In genomic region chr13:108902557-108903155, GRCh38 we compare ENCODE assay signal across 29 cellular contexts.
DNase-seq lines count a peak whose midpoint lies in the region; ATAC-seq and TF ChIP-seq lines count a peak whose summit lies in the region.
"Had no signal": no experiment of that assay in that cellular context is flagged by ENCODE, and none has a peak within 500 bp of the region (broad histone marks: within the 10 kb centered on the region; RNA-seq: fewer than 3 reads in every experiment).

No MANE protein-coding gene starts in this region.

- DNase-seq in Calu3, result peak; percentile 1
- peak; percentile 29 for DNase-seq in NCI-H1105 (lab: John Stamatoyannopoulos, UW)
- peak; percentile 63 for DNase-seq in choroid plexus epithelial cell (ENCODE audit: low read depth)
- DNase-seq in foreskin melanocyte, result peak; percentile 61
- DNase-seq in 8988T, result no peak
- no peak for DNase-seq in NCI-H446 treated with DMSO at 0.1 percent for 48 hours (lab: John Stamatoyannopoulos, UW)
- DNase-seq in immature natural killer cell, result no peak
- DNase-seq: activated B cell treated with CpG ODN at 0.5 μM for 24 hours; activated CD4-positive, alpha-beta memory T cell treated with anti-CD3 and anti-CD28 coated beads for 36 hours; activated CD8-positive, alpha-beta memory T cell treated with anti-CD3 and anti-CD28 coated beads, Interleukin-2, amount 50 U/mL, for 48 hours; activated naive CD8-positive, alpha-beta T cell treated with anti-CD3 and anti-CD28 coated beads, Interleukin-2, amount 10 ng/mL, durations not matched to agents 7 days and 5 days; BE2C; DND-41; effector memory CD4-positive, alpha-beta T cell; GOT3; head of caudate nucleus; KBM-7; left cardiac atrium; mesenchymal stem cell; NCI-H1694; NCI-H69; Right ventricle myocardium superior; SW 1271; T1000 had no signal

- no peak for ATAC-seq in HG03571 (IDR thresholded peaks at IDR 0.05; ENCODE audit: unreplicated experiment)
- ATAC-seq: stimulated activated memory B cell treated with anti-CD40 and anti-IgM and Interleukin-4, amounts not matched to agents 10 μg/mL and 1 μg/mL and 100 μg/mL, for 72 hours had no signal

- H3K4me3 Mint-ChIP-seq in Calu3 (ENCODE audit: low read depth, unreplicated experiment) (no peak overlapping the region), immature natural killer cell (no peak overlapping the region)
- H3K4me3 Mint-ChIP-seq: activated B cell treated with CpG ODN at 0.5 μM for 24 hours; activated CD4-positive, alpha-beta memory T cell treated with anti-CD3 and anti-CD28 coated beads for 36 hours; activated naive CD8-positive, alpha-beta T cell treated with anti-CD3 and anti-CD28 coated beads, Interleukin-2, amount 10 ng/mL, durations not matched to agents 7 days and 5 days; stimulated activated memory B cell treated with anti-CD40 and anti-IgM and Interleukin-4, amounts not matched to agents 10 μg/mL and 1 μg/mL and 100 μg/mL, for 72 hours had no signal

- BruUV-seq in Calu3 (replicated peaks; lab: Mats Ljungman, UMichigan), result no TSS peak

- H3K4me3 ChIP-seq in choroid plexus epithelial cell (ENCODE audit: low read depth, low read length), result no peak overlapping the region
- H3K4me3 ChIP-seq: esophagus muscularis mucosa, smooth muscle cell had no signal

- H3K4me1 Mint-ChIP-seq in Calu3 (ENCODE audit: low read depth, unreplicated experiment) (peaks cover 7% of the 10 kb centered on the region), immature natural killer cell (peaks cover 3 to 5% of the 10 kb centered on the region in 2 donors)
- H3K4me1 Mint-ChIP-seq: activated B cell treated with CpG ODN at 0.5 μM for 24 hours; stimulated activated memory B cell treated with anti-CD40 and anti-IgM and Interleukin-4, amounts not matched to agents 10 μg/mL and 1 μg/mL and 100 μg/mL, for 72 hours had no signal

- CTCF ChIA-PET in Calu3 (lab: Charles Lee), result no interaction called here

- intact Hi-C loops in Calu3 (cut with micrococcal nuclease; ENCODE audit: unreplicated experiment), result no loop called here

- H3K27ac Mint-ChIP-seq in Calu3 (ENCODE audit: unreplicated experiment) (no peak overlapping the region), immature natural killer cell (no peak overlapping the region)
- H3K27ac Mint-ChIP-seq: activated B cell treated with CpG ODN at 0.5 μM for 24 hours; activated CD4-positive, alpha-beta memory T cell treated with anti-CD3 and anti-CD28 coated beads for 36 hours; activated naive CD8-positive, alpha-beta T cell treated with anti-CD3 and anti-CD28 coated beads, Interleukin-2, amount 10 ng/mL, durations not matched to agents 7 days and 5 days; activated T-helper 2 cell treated with anti-CD3 and anti-CD28 coated beads, Interferon-gamma antibody, Interleukin-2, Interleukin-4, amounts not matched to agents 10 μg/mL and 5 μg/mL and 100 μg/mL, durations not matched to agents 14 hours and 24 hours and 36 hours; stimulated activated memory B cell treated with anti-CD40 and anti-IgM and Interleukin-4, amounts not matched to agents 10 μg/mL and 1 μg/mL and 100 μg/mL, for 72 hours had no signal

- TF ChIP-seq CTCF in Calu3 (IDR thresholded peaks at IDR 0.05; ENCODE audit: unreplicated experiment) (no peak), choroid plexus epithelial cell (conservative IDR thresholded peaks at IDR 0.05; ENCODE audit: low read depth, low read length) (no peak)

- H3K36me3 Mint-ChIP-seq in Calu3 (ENCODE audit: insufficient read depth, unreplicated experiment) (no peaks in the 10 kb centered on the region), immature natural killer cell (no peaks in the 10 kb centered on the region)
- H3K36me3 Mint-ChIP-seq: activated naive CD8-positive, alpha-beta T cell treated with anti-CD3 and anti-CD28 coated beads, Interleukin-2, amount 10 ng/mL, durations not matched to agents 7 days and 5 days; stimulated activated memory B cell treated with anti-CD40 and anti-IgM and Interleukin-4, amounts not matched to agents 10 μg/mL and 1 μg/mL and 100 μg/mL, for 72 hours had no signal

- H3K9me3 Mint-ChIP-seq in Calu3 (ENCODE audit: low read depth, unreplicated experiment) (no peaks in the 10 kb centered on the region), immature natural killer cell (peaks cover 0 to 7% (median 1%) of the 10 kb centered on the region in 6 donors)
- H3K9me3 Mint-ChIP-seq: activated B cell treated with CpG ODN at 0.5 μM for 24 hours; activated CD4-positive, alpha-beta memory T cell treated with anti-CD3 and anti-CD28 coated beads for 36 hours; activated T-helper 2 cell treated with anti-CD3 and anti-CD28 coated beads, Interferon-gamma antibody, Interleukin-2, Interleukin-4, amounts not matched to agents 10 μg/mL and 5 μg/mL and 100 μg/mL, durations not matched to agents 14 hours and 24 hours and 36 hours had no signal

- H3K27me3 Mint-ChIP-seq in Calu3 (ENCODE audit: unreplicated experiment), result no peaks in the 10 kb centered on the region
- peaks cover 0 to 3% (median 3%) of the 10 kb centered on the region in 3 donors for H3K27me3 Mint-ChIP-seq in immature natural killer cell (ENCODE audit: low read depth in 3 of 3)
- H3K27me3 Mint-ChIP-seq: stimulated activated memory B cell treated with anti-CD40 and anti-IgM and Interleukin-4, amounts not matched to agents 10 μg/mL and 1 μg/mL and 100 μg/mL, for 72 hours had no signal

Comparison
In these comparisons a context has a peak if more than half of its experiments do, and no peak if none do; other contexts are left out.
1. DNase-seq: peak in Calu3 (single experiment), NCI-H1105 (single experiment), choroid plexus epithelial cell (single experiment) and foreskin melanocyte (single experiment); none in 8988T (single experiment), NCI-H446 treated with DMSO at 0.1 percent for 48 hours (single experiment) and immature natural killer cell (0 of 3).